In the genomic region with DNA sequence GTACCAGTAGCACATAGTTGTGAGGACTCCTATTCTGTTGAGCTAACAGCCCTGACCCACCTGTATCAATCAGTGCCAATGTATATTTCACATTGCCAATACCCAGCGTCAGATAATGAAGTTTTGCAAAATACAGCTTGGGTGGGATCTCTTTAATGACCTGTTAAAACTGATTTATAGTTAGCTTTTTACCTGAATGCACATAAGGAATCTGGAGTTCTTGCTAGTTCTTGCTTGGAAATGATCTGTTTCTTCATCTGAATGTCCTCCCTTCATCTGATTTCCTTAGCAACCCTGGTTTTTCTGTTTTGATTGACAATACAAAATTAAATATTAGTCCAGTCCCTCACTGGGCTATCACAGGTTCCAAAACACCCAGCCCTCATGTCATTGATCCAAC, we compare ENCODE assay signal across 18 cellular contexts.
DNase-seq lines count a peak whose midpoint lies in the region; ATAC-seq and TF ChIP-seq lines count a peak whose summit lies in the region.
"Had no signal": no experiment of that assay in that cellular context is flagged by ENCODE, and none has a peak within 500 bp of the region (broad histone marks: within the 10 kb centered on the region; RNA-seq: fewer than 3 reads in every experiment).

No MANE protein-coding gene starts in this region.

- H3K23ac ChIP-seq in IMR-90 (ENCODE audit: low read depth, low read length) = no peak overlapping the region

- H2BK20ac ChIP-seq in IMR-90 (ENCODE audit: low read depth, low read length) = peak overlapping the region; percentile 26; the same call in 1 of the 2 replicates

- peaks cover 2% of the 10 kb centered on the region for H3K9me3 ChIP-seq in CD8-positive, alpha-beta T cell (ENCODE audit: low read length)
- H3K9me3 ChIP-seq in IMR-90 (ENCODE audit: control insufficient read depth, insufficient read depth, low read length) = peaks cover 6% of the 10 kb centered on the region

- CTCF ChIA-PET in CD8-positive, alpha-beta T cell (lab: Charles Lee) = interaction anchor here (0.6 kb wide), 1 partner anchor 428 kb away, joined by 4 read pairs; no protein-coding TSS in a partner anchor
- CTCF ChIA-PET in IMR-90 (lab: Yijun Ruan, JAX) = no interaction called here

- no peaks in the 10 kb centered on the region for H3K36me3 ChIP-seq in CD8-positive, alpha-beta T cell (ENCODE audit: insufficient read depth, low read length)
- no peaks in the 10 kb centered on the region for H3K36me3 ChIP-seq in IMR-90 (ENCODE audit: control insufficient read depth, insufficient read depth, low read length)

- WGBS in IMR-90 (ENCODE audit: extremely low coverage in 2 of 2, insufficient read length in 1 of 2), 2 experiments = no CpG with 5 or more reads among the region's 1 CpG

- no peak for ATAC-seq in CD8-positive, alpha-beta T cell
- ATAC-seq in IMR-90 (ENCODE audit: low read depth) = no peak
- no peak for ATAC-seq in activated T-cell treated with anti-CD3 and anti-CD28 coated beads, Interleukin-2, amount 50 U/mL, for 4 hours
- ATAC-seq: GM23338 had no signal

- H3K4me1 Mint-ChIP-seq in CD8-positive, alpha-beta T cell (ENCODE audit: low read depth) = peaks cover 20% of the 10 kb centered on the region
- peaks cover 15% of the 10 kb centered on the region for H3K4me1 Mint-ChIP-seq in activated T-cell treated with anti-CD3 and anti-CD28 coated beads, Interleukin-2, amount 50 U/mL, for 4 hours (ENCODE audit: low read depth)

- POLR2A ChIA-PET in CD8-positive, alpha-beta T cell (lab: Charles Lee) = no interaction called here
- POLR2A ChIA-PET in IMR-90 (lab: Charles Lee; ENCODE audit: unreplicated experiment) = no interaction called here

- H3K4me3 ChIP-seq in CD8-positive, alpha-beta T cell (ENCODE audit: low read depth, low read length) = no peak overlapping the region
- H3K4me3 ChIP-seq in IMR-90 (ENCODE audit: insufficient read depth, low read depth, low read length) = no peak overlapping the region
- H3K4me3 ChIP-seq: GM23338 had no signal

- 0 out of 2 replicates have a peak overlapping the region, but pooled peaks have one; percentile 79 for H2BK120ac ChIP-seq in IMR-90 (ENCODE audit: low read depth, low read length)

- no peak for TF ChIP-seq CTCF in CD8-positive, alpha-beta T cell (IDR thresholded peaks at IDR 0.05)
- no peak for TF ChIP-seq CTCF in IMR-90 (conservative IDR thresholded peaks at IDR 0.05; ENCODE audit: low read depth, low read length)

- peaks cover 17% of the 10 kb centered on the region for H3K9me1 ChIP-seq in IMR-90 (ENCODE audit: insufficient read depth, low read length)

- no peaks in the 10 kb centered on the region; a peak in 1 of 4 replicates for H3K79me1 ChIP-seq in IMR-90 (ENCODE audit: low read depth in 1 of 2, low read length in 2 of 2)

- intact Hi-C loops in CD8-positive, alpha-beta T cell (cut with DNase I, micrococcal nuclease) = no loop called here
- intact Hi-C loops in IMR-90 (cut with micrococcal nuclease) = no loop called here

- H2BK5ac ChIP-seq in IMR-90 (ENCODE audit: low read depth, low read length, poor library complexity, severe bottlenecking) = no peak overlapping the region

- no peaks in the 10 kb centered on the region for H4K20me1 ChIP-seq in IMR-90 (ENCODE audit: insufficient read depth, low read length)

- H2AK9ac ChIP-seq in IMR-90 (replicated peaks; ENCODE audit: low read depth, low read length, poor library complexity) = no peak overlapping the region

- H3K9me3 Mint-ChIP-seq in CD8-positive, alpha-beta T cell = no peaks in the 10 kb centered on the region
- no peaks in the 10 kb centered on the region for H3K9me3 Mint-ChIP-seq in activated T-cell treated with anti-CD3 and anti-CD28 coated beads, Interleukin-2, amount 50 U/mL, for 4 hours

- no peak for TF ChIP-seq RAD21 in IMR-90 (IDR thresholded peaks at IDR 0.05; ENCODE audit: low read length)

- H3K36me3 Mint-ChIP-seq in CD8-positive, alpha-beta T cell = no peaks in the 10 kb centered on the region
- H3K36me3 Mint-ChIP-seq in activated T-cell treated with anti-CD3 and anti-CD28 coated beads, Interleukin-2, amount 50 U/mL, for 4 hours (ENCODE audit: insufficient read depth) = no peaks in the 10 kb centered on the region
- H3K36me3 Mint-ChIP-seq: CD4-positive, alpha-beta memory T cell had no signal

- dilution Hi-C loops in IMR-90 (cut with HindIII; ENCODE audit: low sequenced_read_pairs, unreplicated experiment) = no loop called here

- no peak overlapping the region for H4K8ac ChIP-seq in IMR-90 (ENCODE audit: low read depth in 2 of 2, low read length in 2 of 2)

- H3K14ac ChIP-seq in IMR-90 (replicated peaks; ENCODE audit: low read depth, low read length) = no peak overlapping the region

- no peaks in the 10 kb centered on the region for H3K27me3 ChIP-seq in CD8-positive, alpha-beta T cell (ENCODE audit: insufficient read depth, low read length)
- H3K27me3 ChIP-seq in IMR-90 (ENCODE audit: control insufficient read depth, insufficient read depth, low read length) = no peaks in the 10 kb centered on the region

- no peak overlapping the region for H3K4me3 Mint-ChIP-seq in CD8-positive, alpha-beta T cell
- no peak overlapping the region for H3K4me3 Mint-ChIP-seq in activated T-cell treated with anti-CD3 and anti-CD28 coated beads, Interleukin-2, amount 50 U/mL, for 4 hours
- H3K4me3 Mint-ChIP-seq: CD4-positive, alpha-beta memory T cell; GM23338; H9; HFFc6 had no signal

- peak overlapping the region; percentile 63; the same call in 1 of the 2 replicates for H3K4ac ChIP-seq in IMR-90 (ENCODE audit: low read depth, low read length)

- no peak overlapping the region for H3K18ac ChIP-seq in IMR-90 (ENCODE audit: low read depth, low read length)

- no peak overlapping the region for H3K27ac ChIP-seq in CD8-positive, alpha-beta T cell (ENCODE audit: low read depth, low read length)
- H3K27ac ChIP-seq in IMR-90 (ENCODE audit: insufficient read depth, low read length) = no peak overlapping the region

- no peak for TF ChIP-seq POLR2A in IMR-90 (IDR thresholded peaks at IDR 0.05; ENCODE audit: low read depth, low read length)

- BruUV-seq in IMR-90 (replicated peaks; lab: Mats Ljungman, UMichigan) = no TSS peak

- H4K5ac ChIP-seq in IMR-90 (ENCODE audit: low read depth, low read length) = no peak overlapping the region

- H2AFZ ChIP-seq in IMR-90 (replicated peaks; ENCODE audit: low read length, poor library complexity) = no peak overlapping the region
- H2AFZ ChIP-seq: GM23338 had no signal

- no peak for DNase-seq in CD8-positive, alpha-beta T cell
- no peak for DNase-seq in IMR-90
- DNase-seq in kidney glomerular epithelial cell (lab: John Stamatoyannopoulos, UW) = peak; percentile 84
- DNase-seq in mesenteric fat pad (ENCODE audit: low spot score) = peak; percentile 2
- no peak for DNase-seq in NCI-H1092 treated with DMSO at 0.1 percent for 48 hours (lab: John Stamatoyannopoulos, UW)
- no peak for DNase-seq in DMS79 treated with DMSO at 0.1 percent for 48 hours (lab: John Stamatoyannopoulos, UW)
- no peak for DNase-seq in activated T-cell treated with anti-CD3 and anti-CD28 coated beads, Interleukin-2, amount 50 U/mL, for 4 hours
- DNase-seq in NCI-H526 treated with DMSO at 0.1 percent for 48 hours (lab: John Stamatoyannopoulos, UW) = no peak
- DNase-seq: 8988T; C1 segment of cervical spinal cord; Caco-2; CD4-positive, alpha-beta memory T cell; DMS 273 treated with DMSO at 0.1 percent for 48 hours; DMS79; GF-D8; H9; HFFc6 had no signal

- no peak overlapping the region; the same call in 1 of the 2 replicates for H4K91ac ChIP-seq in IMR-90 (ENCODE audit: insufficient read depth, low read depth, low read length)

- no peak overlapping the region for H2AK5ac ChIP-seq in IMR-90 (ENCODE audit: low read depth, low read length)

- H3K27ac Mint-ChIP-seq in CD8-positive, alpha-beta T cell = peak overlapping the region; percentile 1
- H3K27ac Mint-ChIP-seq: CD4-positive, alpha-beta memory T cell; GM23338; HFFc6 had no signal

- H2BK15ac ChIP-seq in IMR-90 (ENCODE audit: low read depth, low read length) = peak overlapping the region; percentile 87; the same call in 1 of the 3 replicates

- H3K27me3 Mint-ChIP-seq in CD8-positive, alpha-beta T cell (ENCODE audit: low read depth) = no peaks in the 10 kb centered on the region
- H3K27me3 Mint-ChIP-seq in activated T-cell treated with anti-CD3 and anti-CD28 coated beads, Interleukin-2, amount 50 U/mL, for 4 hours (ENCODE audit: low read depth) = no peaks in the 10 kb centered on the region

- H3K56ac ChIP-seq in IMR-90 (ENCODE audit: extremely low read depth, insufficient read depth, low read length) = no peak overlapping the region

- H3K9ac ChIP-seq in IMR-90 (ENCODE audit: low read depth, low read length) = no peak overlapping the region

- in situ Hi-C loops in IMR-90 (cut with MboI; ENCODE audit: low sequenced_read_pairs) = no loop called here

- peaks cover 11% of the 10 kb centered on the region for H3K4me1 ChIP-seq in CD8-positive, alpha-beta T cell (ENCODE audit: insufficient read depth, low read length)
- H3K4me1 ChIP-seq in IMR-90 (ENCODE audit: control insufficient read depth, insufficient read depth, low read length) = peaks cover 22% of the 10 kb centered on the region

- H3K4me2 ChIP-seq in IMR-90 (ENCODE audit: low read depth, low read length) = no peak overlapping the region
- H3K4me2 ChIP-seq: GM23338 had no signal

TF ChIP-seq in IMR-90, 13 proteins besides CTCF, POLR2A, EP300 and RAD21:
- TF ChIP-seq RCOR1 (IDR thresholded peaks at IDR 0.05; ENCODE audit: insufficient replicate concordance, low read length) = no peak
- no peak for TF ChIP-seq MAZ (IDR thresholded peaks at IDR 0.05; ENCODE audit: borderline replicate concordance, low read depth, low read length)

Comparison
In these comparisons a context has a peak if more than half of its experiments do, and no peak if none do; other contexts are left out.
1. DNase-seq: peak in kidney glomerular epithelial cell (single experiment) and mesenteric fat pad (single experiment); none in CD8-positive, alpha-beta T cell (0 of 7), IMR-90 (single experiment), NCI-H1092 treated with DMSO at 0.1 percent for 48 hours (single experiment), DMS79 treated with DMSO at 0.1 percent for 48 hours (single experiment), activated T-cell treated with anti-CD3 and anti-CD28 coated beads, Interleukin-2, amount 50 U/mL, for 4 hours (single experiment) and NCI-H526 treated with DMSO at 0.1 percent for 48 hours (single experiment).